Comparison of ENCODE assay signal across 26 cellular contexts in genomic region chr6:140245641-140246040, GRCh38.
"Had no signal": no experiment of that assay in that cellular context is flagged by ENCODE, and none has a peak within 500 bp of the region (broad histone marks: within the 10 kb centered on the region; RNA-seq: fewer than 3 reads in every experiment).

No MANE protein-coding gene starts in this region.

- H2AFZ ChIP-seq: PC-9 had no signal

- H3K4me2 ChIP-seq: PC-9 had no signal

- H3K9me3 ChIP-seq: MG63, Peyer's patch, SJCRH30 had no signal

- H3K36me3 ChIP-seq: MG63, Peyer's patch, SJCRH30 had no signal

- ATAC-seq: Right ventricle myocardium inferior, SK-N-SH treated with all-trans-retinoic acid at 6 μM for 48 hours had no signal

- FAIRE-seq: HTR-8/SVneo had no signal

- H3K4me1 ChIP-seq: Peyer's patch, SJCRH30 had no signal

- DNase-seq: IMR-90, Karpas-422, KG1, MG63, NCI-H1092, NCI-H1105 treated with DMSO at 0.1 percent for 48 hours, NCI-H1436, NCI-H187, NCI-H2029, NCI-H2081 treated with DMSO at 0.1 percent for 48 hours, NCI-H2171, NCI-H226, NCI-H446, NCI-H510A, NCI-H524 treated with DMSO at 0.1 percent for 48 hours, NCI-H69, NCI-H774, OCI-M1, PC-9, Peyer's patch, SHP77 treated with DMSO at 0.1 percent for 48 hours, SJCRH30 had no signal

- H3K27me3 ChIP-seq: MG63, Peyer's patch, SJCRH30 had no signal

- H3K4me3 ChIP-seq: MG63, PC-9, Peyer's patch, SJCRH30 had no signal

- H3K27ac ChIP-seq: HL-60, PC-9, Peyer's patch, SJCRH30 had no signal
